In the genomic region with DNA sequence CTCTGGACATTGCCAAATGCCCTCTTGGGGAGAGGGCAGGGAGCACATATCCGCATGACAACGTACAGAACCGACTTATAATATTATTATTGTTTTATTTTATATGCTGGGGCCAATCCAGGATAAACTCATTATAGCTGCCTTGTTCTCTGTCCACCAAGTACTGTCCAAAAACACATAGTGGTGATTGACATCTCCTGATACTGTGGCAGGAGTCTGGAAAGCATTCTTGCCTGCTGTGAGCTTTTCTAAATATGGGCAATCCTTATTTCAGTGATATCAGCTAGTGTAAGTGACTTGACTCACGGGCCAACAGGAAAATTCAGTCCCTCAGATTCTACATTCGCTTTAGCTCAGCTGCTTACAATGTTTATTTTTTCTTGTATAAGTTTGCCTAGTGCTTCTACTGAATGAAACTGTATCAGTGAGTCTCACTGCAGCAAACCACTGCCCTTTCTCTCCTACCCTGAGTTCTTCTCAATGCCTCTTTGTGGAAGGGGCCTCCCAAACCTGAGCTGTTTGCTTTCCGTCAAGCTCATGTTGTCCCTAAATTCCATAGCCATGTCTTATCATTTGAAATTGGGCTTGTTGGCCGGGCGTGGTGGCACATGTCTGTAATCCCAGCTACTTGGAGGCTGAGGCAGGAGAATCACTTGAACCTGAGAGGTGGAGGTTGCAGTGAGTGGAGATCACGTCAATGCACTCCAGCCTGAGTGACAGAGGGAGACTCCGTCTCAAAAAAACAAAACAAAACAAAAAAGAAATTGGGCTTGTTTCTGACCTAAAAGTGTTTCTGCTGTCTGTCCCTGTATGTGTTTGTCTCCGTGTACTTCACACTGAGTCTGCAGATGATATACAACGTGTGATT, we compare ENCODE assay signal across 8 cellular contexts. TPM values are rescaled to one million over a fixed set of nuclear protein-coding genes. Genes with fewer than 3 reads are reported as not detected.
DNase-seq lines count a peak whose midpoint lies in the region; ATAC-seq lines count a peak whose summit lies in the region.

No MANE protein-coding gene starts in this region.

- no peaks in the 10 kb centered on the region for H3K36me3 Mint-ChIP-seq in activated CD4-positive, alpha-beta memory T cell treated with anti-CD3 and anti-CD28 coated beads for 36 hours
- no peaks in the 10 kb centered on the region for H3K36me3 Mint-ChIP-seq in activated CD4-positive, alpha-beta memory T cell treated with anti-CD3 and anti-CD28 coated beads, Interleukin-2, amount 10 ng/mL, durations not matched to agents 7 days and 5 days (ENCODE audit: low read depth)

- peaks cover 2% of the 10 kb centered on the region for H3K4me1 Mint-ChIP-seq in activated CD4-positive, alpha-beta memory T cell treated with anti-CD3 and anti-CD28 coated beads for 36 hours (ENCODE audit: low read depth)
- peaks cover 13% of the 10 kb centered on the region for H3K4me1 Mint-ChIP-seq in activated CD4-positive, alpha-beta memory T cell treated with anti-CD3 and anti-CD28 coated beads, Interleukin-2, amount 10 ng/mL, durations not matched to agents 7 days and 5 days

- POLR2A ChIA-PET in activated CD4-positive, alpha-beta memory T cell treated with anti-CD3 and anti-CD28 coated beads for 36 hours (lab: Charles Lee), result no interaction called here
- POLR2A ChIA-PET in activated CD4-positive, alpha-beta memory T cell treated with anti-CD3 and anti-CD28 coated beads, Interleukin-2, amount 10 ng/mL, durations not matched to agents 7 days and 5 days (lab: Charles Lee), result no interaction called here

- H3K36me3 ChIP-seq in iPS-20b (ENCODE audit: insufficient read depth, low read depth, low read length) (no peaks in the 10 kb centered on the region), stomach smooth muscle (ENCODE audit: control insufficient read depth in 2 of 2, insufficient read depth in 2 of 2, low read length in 2 of 2) (no peaks in the 10 kb centered on the region)

- H3K9me3 ChIP-seq in iPS-20b (ENCODE audit: insufficient read depth, low read depth, low read length) (no peaks in the 10 kb centered on the region), stomach smooth muscle (ENCODE audit: control insufficient read depth in 2 of 2, low read length in 2 of 2) (no peaks in the 10 kb centered on the region)

- intact Hi-C loops in activated CD4-positive, alpha-beta memory T cell treated with anti-CD3 and anti-CD28 coated beads for 36 hours (cut with micrococcal nuclease), result no loop called here

- H3K9ac ChIP-seq in iPS-20b (ENCODE audit: low read depth, low read length) (peak overlapping the region; percentile 85; the same call in 1 of the 2 replicates), stomach smooth muscle (ENCODE audit: low read length in 2 of 2) (no peak overlapping the region)

- H3K27me3 ChIP-seq in iPS-20b (ENCODE audit: insufficient read depth, low read length) (no peaks in the 10 kb centered on the region), stomach smooth muscle (ENCODE audit: control insufficient read depth in 1 of 2, insufficient read depth in 2 of 2, low read length in 2 of 2) (no peaks in the 10 kb centered on the region)

- 77 to 91% (median 88%) methylated on average over 12 of the region's 12 CpGs for WGBS in adipose tissue, 3 donors

- no peak overlapping the region for H3K27ac Mint-ChIP-seq in activated CD4-positive, alpha-beta memory T cell treated with anti-CD3 and anti-CD28 coated beads for 36 hours
- H3K27ac Mint-ChIP-seq in activated CD4-positive, alpha-beta memory T cell treated with anti-CD3 and anti-CD28 coated beads, Interleukin-2, amount 10 ng/mL, durations not matched to agents 7 days and 5 days, result no peak overlapping the region

- peak overlapping the region; percentile 65 for H3K4me3 Mint-ChIP-seq in activated CD4-positive, alpha-beta memory T cell treated with anti-CD3 and anti-CD28 coated beads for 36 hours
- H3K4me3 Mint-ChIP-seq in activated CD4-positive, alpha-beta memory T cell treated with anti-CD3 and anti-CD28 coated beads, Interleukin-2, amount 10 ng/mL, durations not matched to agents 7 days and 5 days, result no peak overlapping the region

- peaks cover 38% of the 10 kb centered on the region for H3K27me3 Mint-ChIP-seq in activated CD4-positive, alpha-beta memory T cell treated with anti-CD3 and anti-CD28 coated beads for 36 hours
- H3K27me3 Mint-ChIP-seq in activated CD4-positive, alpha-beta memory T cell treated with anti-CD3 and anti-CD28 coated beads, Interleukin-2, amount 10 ng/mL, durations not matched to agents 7 days and 5 days, result peaks cover 63% of the 10 kb centered on the region

- H3K4me1 ChIP-seq in iPS-20b (ENCODE audit: insufficient read depth, low read length), result peaks cover 21% of the 10 kb centered on the region
- peaks cover 15% of the 10 kb centered on the region for H3K4me1 ChIP-seq in stomach smooth muscle (ENCODE audit: control insufficient read depth, insufficient read depth, low read length)

- CTCF ChIA-PET in activated CD4-positive, alpha-beta memory T cell treated with anti-CD3 and anti-CD28 coated beads for 36 hours (lab: Charles Lee), result interaction anchor here (1.1 kb wide), 1 partner anchor 112 kb away, joined by 3 read pairs; no protein-coding TSS in a partner anchor
- CTCF ChIA-PET in activated CD4-positive, alpha-beta memory T cell treated with anti-CD3 and anti-CD28 coated beads, Interleukin-2, amount 10 ng/mL, durations not matched to agents 7 days and 5 days (lab: Charles Lee), result interaction anchor here (1.4 kb wide), 1 partner anchor 130 kb away, joined by 4 read pairs; no protein-coding TSS in a partner anchor

- no peaks in the 10 kb centered on the region for H3K9me3 Mint-ChIP-seq in activated CD4-positive, alpha-beta memory T cell treated with anti-CD3 and anti-CD28 coated beads for 36 hours
- H3K9me3 Mint-ChIP-seq in activated CD4-positive, alpha-beta memory T cell treated with anti-CD3 and anti-CD28 coated beads, Interleukin-2, amount 10 ng/mL, durations not matched to agents 7 days and 5 days, result no peaks in the 10 kb centered on the region

- no peak for DNase-seq in activated CD4-positive, alpha-beta memory T cell treated with anti-CD3 and anti-CD28 coated beads for 36 hours
- no peak for DNase-seq in activated CD4-positive, alpha-beta memory T cell treated with anti-CD3 and anti-CD28 coated beads, Interleukin-2, amount 10 ng/mL, durations not matched to agents 7 days and 5 days
- no peak for DNase-seq in stimulated activated CD8-positive, alpha-beta memory T cell treated with anti-CD3 and anti-CD28 coated beads, Interleukin-4, amount 100 ng/mL, for 48 hours
- DNase-seq in activated CD4-positive, CD25-positive, alpha-beta regulatory T cell treated with anti-CD3 and anti-CD28 coated beads, Interleukin-2, amount 50 U/mL, for 72 hours, result no peak

- ATAC-seq in HG02763 (IDR thresholded peaks at IDR 0.05; ENCODE audit: unreplicated experiment), result no peak

- peak overlapping the region; percentile 93 for H3K4me3 ChIP-seq in iPS-20b (ENCODE audit: low read length)
- H3K4me3 ChIP-seq in stomach smooth muscle (ENCODE audit: low read length in 2 of 2), result no peak overlapping the region

- H3K27ac ChIP-seq in adipose tissue (ENCODE audit: low read depth, low read length) (peak overlapping the region; percentile 40), iPS-20b (ENCODE audit: low read length) (no peak overlapping the region), stomach smooth muscle (ENCODE audit: low read length) (peak overlapping the region; percentile 88)

RNA-seq across cellular contexts. Expression of a gene that starts 1.6 kb away (rescaled TPM):
- total RNA-seq in activated CD4-positive, alpha-beta memory T cell treated with anti-CD3 and anti-CD28 coated beads for 36 hours, result under 1 TPM; 0.33 to 0.41 TPM
- total RNA-seq in activated CD4-positive, alpha-beta memory T cell treated with anti-CD3 and anti-CD28 coated beads, Interleukin-2, amount 10 ng/mL, durations not matched to agents 7 days and 5 days, result under 1 TPM in 1 of 2 experiments, not detected in 1; 0.15 TPM
- polyA plus RNA-seq in adipose tissue, result 10 to 100 TPM; 10.8 to 52.7 (median 38.5) TPM
